1 cellular context compared by ENCODE assay signal in the genomic region with DNA sequence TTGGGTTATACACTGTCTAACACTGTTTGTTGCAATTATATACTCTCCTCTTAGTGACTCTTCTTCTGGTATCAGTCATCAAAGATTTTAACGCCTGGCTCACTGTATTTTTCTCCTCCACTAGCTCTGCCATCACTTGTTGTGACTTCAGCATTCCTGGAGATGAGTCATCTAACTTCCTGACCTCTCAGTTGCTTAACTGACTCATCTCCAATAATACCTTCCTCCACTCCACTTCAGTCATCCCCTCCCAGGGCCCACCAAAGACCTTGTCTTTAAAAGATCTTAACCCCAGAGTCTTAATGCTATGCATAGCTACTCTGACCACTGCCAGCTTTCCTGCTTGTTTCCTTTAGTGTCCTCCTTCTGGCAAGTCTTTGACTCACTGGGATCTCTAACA.
A peak's percentile ranks its signal among the peaks of the same experiment; 100 is the strongest.
TF ChIP-seq lines count a peak whose summit lies in the region.

No MANE protein-coding gene starts in this region.

TF ChIP-seq in K562, 482 proteins besides CTCF, POLR2A, EP300 and RAD21:
- TF ChIP-seq JUN (IDR thresholded peaks at IDR 0.05; ENCODE audit: borderline replicate concordance, low read depth, low read length) (peak; percentile 63), JUN (CRISPR knock-in tag; IDR thresholded peaks at IDR 0.05; ENCODE audit: borderline replicate concordance) (no peak), FOSL1 (tag; conservative IDR thresholded peaks at IDR 0.05) (peak; percentile 80), HNRNPH1 (optimal IDR thresholded peaks at IDR 0.05; ENCODE audit: low read depth, low read length) (no peak), NR1H2 (CRISPR knock-in tag; IDR thresholded peaks at IDR 0.05) (no peak), ZNF830 (CRISPR knock-in tag; IDR thresholded peaks at IDR 0.05) (no peak), JUND (IDR thresholded peaks at IDR 0.05; ENCODE audit: borderline replicate concordance, low read depth, low read length) (peak; percentile 80), JUND (tag; IDR thresholded peaks at IDR 0.05; ENCODE audit: borderline replicate concordance, low read depth, low read length) (peak; percentile 75; the same call in 1 of the 3 replicates), ZNF408 (CRISPR knock-in tag; IDR thresholded peaks at IDR 0.05; ENCODE audit: low read depth) (no peak), ARID1B (IDR thresholded peaks at IDR 0.05) (0 out of 2 replicates have a peak, but pooled peaks have one; percentile 18), CEBPB (tag; IDR thresholded peaks at IDR 0.05) (no peak), RBM15 (IDR thresholded peaks at IDR 0.05; ENCODE audit: insufficient read depth, low read length) (no peak), TAF1 (IDR thresholded peaks at IDR 0.05; ENCODE audit: control insufficient read depth, extremely low read depth, insufficient read depth, low read length, severe bottlenecking) (no peak)
- TF ChIP-seq, protein P1, sequence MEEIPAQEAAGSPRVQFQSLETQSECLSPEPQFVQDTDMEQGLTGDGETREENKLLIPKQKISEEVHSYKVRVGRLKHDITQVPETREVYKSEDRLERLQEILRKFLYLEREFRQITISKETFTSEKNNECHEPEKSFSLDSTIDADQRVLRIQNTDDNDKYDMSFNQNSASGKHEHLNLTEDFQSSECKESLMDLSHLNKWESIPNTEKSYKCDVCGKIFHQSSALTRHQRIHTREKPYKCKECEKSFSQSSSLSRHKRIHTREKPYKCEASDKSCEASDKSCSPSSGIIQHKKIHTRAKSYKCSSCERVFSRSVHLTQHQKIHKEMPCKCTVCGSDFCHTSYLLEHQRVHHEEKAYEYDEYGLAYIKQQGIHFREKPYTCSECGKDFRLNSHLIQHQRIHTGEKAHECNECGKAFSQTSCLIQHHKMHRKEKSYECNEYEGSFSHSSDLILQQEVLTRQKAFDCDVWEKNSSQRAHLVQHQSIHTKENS (CRISPR knock-in tag; IDR thresholded peaks at IDR 0.05), result no peak
- TF ChIP-seq, protein P2, sequence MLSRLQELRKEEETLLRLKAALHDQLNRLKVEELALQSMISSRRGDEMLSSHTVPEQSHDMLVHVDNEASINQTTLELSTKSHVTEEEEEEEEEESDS (CRISPR knock-in tag; IDR thresholded peaks at IDR 0.05), result no peak
- TF ChIP-seq, protein P3, sequence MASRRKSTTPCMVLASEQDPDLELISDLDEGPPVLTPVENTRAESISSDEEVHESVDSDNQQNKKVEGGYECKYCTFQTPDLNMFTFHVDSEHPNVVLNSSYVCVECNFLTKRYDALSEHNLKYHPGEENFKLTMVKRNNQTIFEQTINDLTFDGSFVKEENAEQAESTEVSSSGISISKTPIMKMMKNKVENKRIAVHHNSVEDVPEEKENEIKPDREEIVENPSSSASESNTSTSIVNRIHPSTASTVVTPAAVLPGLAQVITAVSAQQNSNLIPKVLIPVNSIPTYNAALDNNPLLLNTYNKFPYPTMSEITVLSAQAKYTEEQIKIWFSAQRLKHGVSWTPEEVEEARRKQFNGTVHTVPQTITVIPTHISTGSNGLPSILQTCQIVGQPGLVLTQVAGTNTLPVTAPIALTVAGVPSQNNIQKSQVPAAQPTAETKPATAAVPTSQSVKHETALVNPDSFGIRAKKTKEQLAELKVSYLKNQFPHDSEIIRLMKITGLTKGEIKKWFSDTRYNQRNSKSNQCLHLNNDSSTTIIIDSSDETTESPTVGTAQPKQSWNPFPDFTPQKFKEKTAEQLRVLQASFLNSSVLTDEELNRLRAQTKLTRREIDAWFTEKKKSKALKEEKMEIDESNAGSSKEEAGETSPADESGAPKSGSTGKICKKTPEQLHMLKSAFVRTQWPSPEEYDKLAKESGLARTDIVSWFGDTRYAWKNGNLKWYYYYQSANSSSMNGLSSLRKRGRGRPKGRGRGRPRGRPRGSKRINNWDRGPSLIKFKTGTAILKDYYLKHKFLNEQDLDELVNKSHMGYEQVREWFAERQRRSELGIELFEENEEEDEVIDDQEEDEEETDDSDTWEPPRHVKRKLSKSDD (conservative IDR thresholded peaks at IDR 0.05; ENCODE audit: low read length), result no peak
- TF ChIP-seq, protein P4, sequence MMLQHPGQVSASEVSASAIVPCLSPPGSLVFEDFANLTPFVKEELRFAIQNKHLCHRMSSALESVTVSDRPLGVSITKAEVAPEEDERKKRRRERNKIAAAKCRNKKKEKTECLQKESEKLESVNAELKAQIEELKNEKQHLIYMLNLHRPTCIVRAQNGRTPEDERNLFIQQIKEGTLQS (IDR thresholded peaks at IDR 0.05), result peak; percentile 85
- TF ChIP-seq, protein P4 (CRISPR knock-in tag; conservative IDR thresholded peaks at IDR 0.05), result no peak
- TF ChIP-seq, protein P5, sequence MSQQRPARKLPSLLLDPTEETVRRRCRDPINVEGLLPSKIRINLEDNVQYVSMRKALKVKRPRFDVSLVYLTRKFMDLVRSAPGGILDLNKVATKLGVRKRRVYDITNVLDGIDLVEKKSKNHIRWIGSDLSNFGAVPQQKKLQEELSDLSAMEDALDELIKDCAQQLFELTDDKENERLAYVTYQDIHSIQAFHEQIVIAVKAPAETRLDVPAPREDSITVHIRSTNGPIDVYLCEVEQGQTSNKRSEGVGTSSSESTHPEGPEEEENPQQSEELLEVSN (IDR thresholded peaks at IDR 0.05; ENCODE audit: borderline replicate concordance in 1 of 2, extremely low read depth in 1 of 2, insufficient read depth in 1 of 2, insufficient read length in 1 of 2, low read depth in 1 of 2, low read length in 1 of 2, poor library complexity in 1 of 2, severe bottlenecking in 1 of 2), result no peak
